In genomic region chr2:188333751-188334524, GRCh38 we compare ENCODE assay signal across 13 cellular contexts. TPM values are rescaled to one million over a fixed set of nuclear protein-coding genes. Genes with fewer than 3 reads are reported as not detected.
A peak's percentile ranks its signal among the peaks of the same experiment; 100 is the strongest.
DNase-seq lines count a peak whose midpoint lies in the region; ATAC-seq and TF ChIP-seq lines count a peak whose summit lies in the region.
"Had no signal": no experiment of that assay in that cellular context is flagged by ENCODE, and none has a peak within 500 bp of the region (broad histone marks: within the 10 kb centered on the region; RNA-seq: fewer than 3 reads in every experiment).

No MANE protein-coding gene starts in this region.

- dilution Hi-C loops in mammary epithelial cell (cut with HindIII; ENCODE audit: low sequenced_read_pairs), result no loop called here

- H4K20me1 ChIP-seq in mammary epithelial cell (ENCODE audit: insufficient read depth, low read length), result no peaks in the 10 kb centered on the region

- no peak overlapping the region for H3K4me2 ChIP-seq in mammary epithelial cell (ENCODE audit: insufficient read depth, low read depth, low read length)

- peak overlapping the region; percentile 17 for H2AFZ ChIP-seq in mammary epithelial cell (ENCODE audit: low read depth, low read length)

- no peaks in the 10 kb centered on the region for H3K4me1 Mint-ChIP-seq in activated naive CD8-positive, alpha-beta T cell treated with anti-CD3 and anti-CD28 coated beads for 36 hours
- H3K4me1 Mint-ChIP-seq in CD14-positive monocyte, result no peaks in the 10 kb centered on the region

- H3K9me3 Mint-ChIP-seq in activated naive CD8-positive, alpha-beta T cell treated with anti-CD3 and anti-CD28 coated beads for 36 hours, result no peaks in the 10 kb centered on the region
- H3K9me3 Mint-ChIP-seq in CD14-positive monocyte, result peaks cover 0 to 2% (median 0%) of the 10 kb centered on the region in 7 donors
- H3K9me3 Mint-ChIP-seq: CD8-positive, alpha-beta T cell had no signal

- no peak overlapping the region for H3K9ac ChIP-seq in mammary epithelial cell (ENCODE audit: insufficient read depth, low read length)

- H3K36me3 ChIP-seq in HEK293 (ENCODE audit: control insufficient read depth in 2 of 2, insufficient read depth in 1 of 2, low read length in 2 of 2) (no peaks in the 10 kb centered on the region), mammary epithelial cell (ENCODE audit: insufficient read depth, low read length) (no peaks in the 10 kb centered on the region)
- H3K36me3 ChIP-seq: esophagus squamous epithelium, SJSA1 had no signal

- ATAC-seq in HG02840 (IDR thresholded peaks at IDR 0.05; ENCODE audit: low FRiP score, unreplicated experiment), result no peak
- ATAC-seq: CD8-positive, alpha-beta T cell had no signal

- WGBS in mammary epithelial cell (ENCODE audit: low coverage, missing lambda C conversion rate), result 65% methylated on average over 4 of the region's 5 CpGs

- H3K27me3 Mint-ChIP-seq in activated naive CD8-positive, alpha-beta T cell treated with anti-CD3 and anti-CD28 coated beads for 36 hours, result no peaks in the 10 kb centered on the region
- H3K27me3 Mint-ChIP-seq in CD14-positive monocyte (ENCODE audit: low read depth in 3 of 3), result peaks cover 0 to 2% (median 0%) of the 10 kb centered on the region in 3 donors

- no peak for DNase-seq in mammary epithelial cell
- DNase-seq in islet precursor cell, result peak; percentile 68
- peak; percentile 88 for DNase-seq in retinal pigment epithelial cell (ENCODE audit: low read depth)
- DNase-seq in activated naive CD8-positive, alpha-beta T cell treated with anti-CD3 and anti-CD28 coated beads for 36 hours, result no peak
- no peak for DNase-seq in CD14-positive monocyte (ENCODE audit: low spot score)
- no peak for DNase-seq in GF-D8 (lab: John Stamatoyannopoulos, UW)
- DNase-seq: activated CD4-positive, alpha-beta T cell treated with anti-CD3 and anti-CD28 coated beads, Interleukin-2, amount 50 U/mL, for 48 hours; CD8-positive, alpha-beta T cell; esophagus squamous epithelium; NCI-H1930 had no signal

- in situ Hi-C loops in mammary epithelial cell (cut with MboI; ENCODE audit: low sequenced_read_pairs in 2 of 2), result no loop called here

- BruUV-seq in mammary epithelial cell (replicated peaks; lab: Mats Ljungman, UMichigan), result no TSS peak

- POLR2A ChIA-PET in HEK293 (lab: Yijun Ruan, JAX), result no interaction called here

- intact Hi-C loops in mammary epithelial cell (cut with micrococcal nuclease), result no loop called here
- intact Hi-C loops in CD14-positive monocyte (cut with micrococcal nuclease), result no loop called here

- no peak overlapping the region for H3K27ac ChIP-seq in HEK293 (ENCODE audit: extremely low read depth, low read depth, low read length)
- no peak overlapping the region for H3K27ac ChIP-seq in mammary epithelial cell (ENCODE audit: insufficient read depth, low read depth, low read length)
- H3K27ac ChIP-seq: SJSA1 had no signal

- no peak overlapping the region for H3K4me3 Mint-ChIP-seq in activated naive CD8-positive, alpha-beta T cell treated with anti-CD3 and anti-CD28 coated beads for 36 hours
- H3K4me3 Mint-ChIP-seq in CD14-positive monocyte, result no peak overlapping the region
- H3K4me3 Mint-ChIP-seq: CD8-positive, alpha-beta T cell had no signal

- H3K4me3 ChIP-seq in HEK293 (ENCODE audit: low read depth, low read length), result no peak overlapping the region
- H3K4me3 ChIP-seq in mammary epithelial cell (replicated peaks in 1 of 3; ENCODE audit: insufficient read depth in 1 of 3, low read depth in 2 of 3, low read length in 3 of 3), result no peak overlapping the region
- H3K4me3 ChIP-seq in retinal pigment epithelial cell (ENCODE audit: low read length), result no peak overlapping the region
- H3K4me3 ChIP-seq: SJSA1 had no signal

- CTCF ChIA-PET in HEK293 (lab: Yijun Ruan, JAX) (interaction anchor here (0.6 kb wide), 1 partner anchor 180 kb away, joined by 3 read pairs; no protein-coding TSS in a partner anchor), mammary epithelial cell (lab: Charles Lee; ENCODE audit: low non-redundant PET) (interaction anchor here (0.6 kb wide), 1 partner anchor 191 kb away, joined by 3 read pairs; no protein-coding TSS in a partner anchor)

- TF ChIP-seq CTCF in HEK293 (tag by site-specific recombination; IDR thresholded peaks at IDR 0.05) (no peak), mammary epithelial cell (conservative IDR thresholded peaks at IDR 0.05 in 1 of 2, IDR thresholded peaks at IDR 0.05 in 1 of 2; ENCODE audit: extremely low read depth in 1 of 2, insufficient read depth in 1 of 2, low read depth in 1 of 2, low read length in 2 of 2) (no peak), retinal pigment epithelial cell (conservative IDR thresholded peaks at IDR 0.05; ENCODE audit: low read depth, low read length) (no peak), CD14-positive monocyte (IDR thresholded peaks at IDR 0.05) (no peak)

- H3K4me1 ChIP-seq in HEK293 (ENCODE audit: control insufficient read depth, insufficient read depth, low read length) (peaks cover 8% of the 10 kb centered on the region), mammary epithelial cell (ENCODE audit: insufficient read depth, low read length) (no peaks in the 10 kb centered on the region)

- no peaks in the 10 kb centered on the region for H3K27me3 ChIP-seq in mammary epithelial cell (ENCODE audit: insufficient read depth, low read length)
- H3K27me3 ChIP-seq: esophagus squamous epithelium, SJSA1 had no signal

- H3K9me3 ChIP-seq in HEK293 (ENCODE audit: control insufficient read depth, insufficient read depth, low read depth, low read length) (no peaks in the 10 kb centered on the region), mammary epithelial cell (replicated peaks; ENCODE audit: insufficient read depth, low read length) (no peaks in the 10 kb centered on the region)
- H3K9me3 ChIP-seq: esophagus squamous epithelium, SJSA1 had no signal

- H3K36me3 Mint-ChIP-seq in activated naive CD8-positive, alpha-beta T cell treated with anti-CD3 and anti-CD28 coated beads for 36 hours, result no peaks in the 10 kb centered on the region
- no peaks in the 10 kb centered on the region for H3K36me3 Mint-ChIP-seq in CD14-positive monocyte
- H3K36me3 Mint-ChIP-seq: CD8-positive, alpha-beta T cell had no signal

- H3K79me2 ChIP-seq in mammary epithelial cell (ENCODE audit: insufficient read depth, low read length), result no peaks in the 10 kb centered on the region

- H3K27ac Mint-ChIP-seq in activated naive CD8-positive, alpha-beta T cell treated with anti-CD3 and anti-CD28 coated beads for 36 hours, result no peak overlapping the region
- H3K27ac Mint-ChIP-seq in CD14-positive monocyte, result no peak overlapping the region
- H3K27ac Mint-ChIP-seq: CD8-positive, alpha-beta T cell had no signal

TF ChIP-seq in HEK293, 187 proteins besides CTCF, POLR2A, EP300 and RAD21:
- peak; percentile 93 for TF ChIP-seq ZBTB17 (tag by site-specific recombination; IDR thresholded peaks at IDR 0.05)
- no peak for TF ChIP-seq KLF1 (tag by site-specific recombination; IDR thresholded peaks at IDR 0.05)
TF ChIP-seq in HEK293: peak in this region for 1.

RNA-seq across cellular contexts. Expression of gene GULP1, which starts 42.3 kb away (rescaled TPM):
- 10 to 100 TPM; 17.3 to 49.7 TPM for total RNA-seq in mammary epithelial cell
- polyA plus RNA-seq in mammary epithelial cell (11.0 TPM), CD14-positive monocyte (not detected)
- polyA minus RNA-seq in mammary epithelial cell, result 0.72 TPM
- not detected for total RNA-seq in activated naive CD8-positive, alpha-beta T cell treated with anti-CD3 and anti-CD28 coated beads for 36 hours
- total RNA-seq: CD8-positive, alpha-beta T cell had no signal

Comparison
In these comparisons a context has a peak if more than half of its experiments do, and no peak if none do; other contexts are left out.
1. DNase-seq: peak in islet precursor cell (single experiment) and retinal pigment epithelial cell (single experiment); none in mammary epithelial cell (single experiment), activated naive CD8-positive, alpha-beta T cell treated with anti-CD3 and anti-CD28 coated beads for 36 hours (single experiment), CD14-positive monocyte (single experiment) and GF-D8 (single experiment).
2. RNA of gene GULP1, which starts 42.3 kb away (total RNA-seq): 17.3 to 49.7 TPM in mammary epithelial cell; not detected in activated naive CD8-positive, alpha-beta T cell treated with anti-CD3 and anti-CD28 coated beads for 36 hours; every median in the first group is over 10 times any median in the second.